Comparison of ENCODE assay signal across 11 cellular contexts in genomic region chr10:71749396-71749795, GRCh38. TPM values are rescaled to one million over a fixed set of nuclear protein-coding genes. Genes with fewer than 3 reads are reported as not detected.
DNase-seq lines count a peak whose midpoint lies in the region; ATAC-seq and TF ChIP-seq lines count a peak whose summit lies in the region.
"Had no signal": no experiment of that assay in that cellular context is flagged by ENCODE, and none has a peak within 500 bp of the region (broad histone marks: within the 10 kb centered on the region; RNA-seq: fewer than 3 reads in every experiment).

No MANE protein-coding gene starts in this region.

- H3K27ac ChIP-seq in KOPT-K1 (ENCODE audit: low read depth, low read length, poor library complexity, severe bottlenecking) (peak overlapping the region; percentile 100), left lung (peak overlapping the region; percentile 71 to 94), stomach (peak overlapping the region; percentile 43 to 85 (median 79))

- H3K27ac Mint-ChIP-seq in activated naive CD4-positive, alpha-beta T cell treated with anti-CD3 and anti-CD28 coated beads, Interleukin-2, amount 50 U/mL, for 72 hours: peak overlapping the region; percentile 90 to 99
- H3K27ac Mint-ChIP-seq: WTC11 had no signal

- no peak for TF ChIP-seq EP300 in stomach (IDR thresholded peaks at IDR 0.05)

- H3K4me3 ChIP-seq in left lung (peak overlapping the region in 1 of 2 donors; percentile 2), stomach (no peak overlapping the region)

- no peak for TF ChIP-seq CTCF in left lung (IDR thresholded peaks at IDR 0.05)
- no peak for TF ChIP-seq CTCF in stomach (IDR thresholded peaks at IDR 0.05)

- H3K9me3 ChIP-seq in KOPT-K1 (ENCODE audit: insufficient read depth, low read length, poor library complexity, severe bottlenecking) (no peaks in the 10 kb centered on the region), left lung (no peaks in the 10 kb centered on the region), stomach (no peaks in the 10 kb centered on the region)

- 75 to 96% (median 88%) methylated on average over 2 to 4 of the region's 4 CpGs for WGBS in stomach, 5 donors

- intact Hi-C loops in left lung (cut with DNase I): no loop called here
- intact Hi-C loops in stomach (cut with DNase I; ENCODE audit: low total_unique reads): no loop called here

- H3K27me3 ChIP-seq in left lung: no peaks in the 10 kb centered on the region
- no peaks in the 10 kb centered on the region for H3K27me3 ChIP-seq in stomach

- DNase-seq in activated naive CD4-positive, alpha-beta T cell treated with anti-CD3 and anti-CD28 coated beads, Interleukin-2, amount 50 U/mL, for 72 hours (ENCODE audit: low spot score in 2 of 2): no peak
- DNase-seq in left lung: no peak
- no peak for DNase-seq in stomach
- DNase-seq in HCEC 1CT: no peak
- DNase-seq in NCI-H128 (lab: John Stamatoyannopoulos, UW; ENCODE audit: unreplicated experiment): no peak
- DNase-seq: mesenchymal stem cell had no signal

- H3K9me3 Mint-ChIP-seq in activated naive CD4-positive, alpha-beta T cell treated with anti-CD3 and anti-CD28 coated beads, Interleukin-2, amount 50 U/mL, for 72 hours: no peaks in the 10 kb centered on the region
- H3K9me3 Mint-ChIP-seq: WTC11 had no signal

- TF ChIP-seq POLR2A in stomach (IDR thresholded peaks at IDR 0.05): no peak

- peak in 1 of 2 donors; percentile 4 for ATAC-seq in activated naive CD4-positive, alpha-beta T cell treated with anti-CD3 and anti-CD28 coated beads, Interleukin-2, amount 50 U/mL, for 72 hours
- ATAC-seq in left lung (no peak), GM19452 (IDR thresholded peaks at IDR 0.05; ENCODE audit: unreplicated experiment) (no peak)

- peaks cover 30% of the 10 kb centered on the region for H3K36me3 ChIP-seq in KOPT-K1 (ENCODE audit: insufficient read depth, low read length)
- peaks cover 0 to 46% of the 10 kb centered on the region in 2 donors for H3K36me3 ChIP-seq in left lung
- H3K36me3 ChIP-seq in stomach: peaks cover 22 to 48% (median 47%) of the 10 kb centered on the region in 4 donors

- H3K4me1 ChIP-seq in left lung (peaks cover 39 to 97% of the 10 kb centered on the region in 2 donors), stomach (peaks cover 42 to 94% (median 59%) of the 10 kb centered on the region in 4 donors)

- peaks cover 16 to 41% of the 10 kb centered on the region in 2 donors for H3K36me3 Mint-ChIP-seq in activated naive CD4-positive, alpha-beta T cell treated with anti-CD3 and anti-CD28 coated beads, Interleukin-2, amount 50 U/mL, for 72 hours
- H3K36me3 Mint-ChIP-seq: brain, WTC11 had no signal

RNA-seq across cellular contexts. Expression of gene VSIR, which starts 23.9 kb away (rescaled TPM):
- 100 to 1,000 TPM in 1 of 2 donors, 10 to 100 TPM in 1; 54.5 to 126 TPM for total RNA-seq in activated naive CD4-positive, alpha-beta T cell treated with anti-CD3 and anti-CD28 coated beads, Interleukin-2, amount 50 U/mL, for 72 hours
- 100 to 1,000 TPM in 1 of 2 donors, 10 to 100 TPM in 1; 46.7 to 133 TPM for total RNA-seq in left lung
- total RNA-seq in stomach: 100 to 1,000 TPM in 1 of 5 donors, 10 to 100 TPM in 4; 14.7 to 103 (median 16.5) TPM
- polyA plus RNA-seq in stomach: 10 to 100 TPM; 14.2 to 21.7 (median 15.9) TPM

RNA-seq across cellular contexts. Expression of gene C10orf105, which starts 29.8 kb away (rescaled TPM):
- under 1 TPM; 0.45 to 0.68 TPM for total RNA-seq in activated naive CD4-positive, alpha-beta T cell treated with anti-CD3 and anti-CD28 coated beads, Interleukin-2, amount 50 U/mL, for 72 hours
- total RNA-seq in left lung: 1 to 10 TPM in 1 of 2 donors, under 1 TPM in 1; 0.17 to 1.0 TPM
- total RNA-seq in stomach: not detected
- under 1 TPM in 1 of 3 donors, not detected in 2; 0.03 TPM for polyA plus RNA-seq in stomach
- total RNA-seq: Daoy had no signal
